10 cellular contexts compared by ENCODE assay signal in the genomic region with DNA sequence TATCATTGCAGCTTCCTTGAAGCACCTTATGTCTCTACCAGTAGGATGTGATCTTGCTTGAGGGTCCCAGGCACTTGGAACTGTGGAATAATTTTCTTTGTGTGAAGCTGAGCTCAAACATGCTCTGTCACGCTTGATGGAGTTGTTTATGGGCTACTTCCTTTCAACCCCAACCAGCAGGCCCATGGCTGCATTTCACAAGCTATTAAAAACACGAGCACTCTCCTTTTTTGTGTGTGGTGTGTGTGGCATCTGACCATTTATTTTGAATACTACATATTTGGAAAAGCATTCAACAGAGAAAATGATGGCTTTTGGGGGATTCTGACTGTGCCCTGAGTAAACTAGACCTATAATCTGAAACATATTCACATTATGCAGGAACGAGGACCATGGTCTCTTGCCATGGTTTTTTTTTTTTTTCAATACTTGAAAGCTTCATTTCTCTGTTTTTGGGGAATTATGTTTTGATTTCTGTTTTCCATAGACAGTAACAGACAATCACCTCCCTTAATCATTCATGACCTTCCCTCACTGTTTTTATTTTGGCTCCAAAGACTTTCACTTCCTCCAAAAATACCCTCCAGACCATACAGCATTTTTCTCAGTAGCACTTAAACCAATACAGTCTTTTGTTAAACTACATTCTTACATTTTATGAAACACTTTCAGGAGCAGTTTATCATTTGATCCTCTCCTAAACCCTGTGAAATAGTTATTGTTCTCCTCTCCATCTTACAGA.
DNase-seq lines count a peak whose midpoint lies in the region; ATAC-seq and TF ChIP-seq lines count a peak whose summit lies in the region.
"Had no signal": no experiment of that assay in that cellular context is flagged by ENCODE, and none has a peak within 500 bp of the region (broad histone marks: within the 10 kb centered on the region; RNA-seq: fewer than 3 reads in every experiment).

No MANE protein-coding gene starts in this region.

- no peak for TF ChIP-seq EP300 in esophagus muscularis mucosa (IDR thresholded peaks at IDR 0.05)

- TF ChIP-seq CTCF in GM12864 (IDR thresholded peaks at IDR 0.05; ENCODE audit: low read depth, low read length, missing control alignments): no peak
- no peak for TF ChIP-seq CTCF in esophagus muscularis mucosa (IDR thresholded peaks at IDR 0.05)

- H3K4me3 ChIP-seq in GM12864 (ENCODE audit: low read depth, low read length) (no peak overlapping the region), esophagus muscularis mucosa (no peak overlapping the region)

- peak; percentile 10 for DNase-seq in GM12864 (ENCODE audit: low read depth)
- DNase-seq in esophagus muscularis mucosa (ENCODE audit: extremely low spot score): peak; percentile 55
- no peak for DNase-seq in activated CD8-positive, alpha-beta memory T cell treated with anti-CD3 and anti-CD28 coated beads, Interleukin-2, amount 50 U/mL, for 4 hours
- no peak for DNase-seq in SIG-M5 treated with dmso at 0.1 percent for 504 hours (lab: John Stamatoyannopoulos, UW; ENCODE audit: unreplicated experiment)
- no peak for DNase-seq in activated T-cell treated with anti-CD3 and anti-CD28 coated beads, Interleukin-2, amount 50 U/mL, for 48 hours
- no peak for DNase-seq in iPS-NIHi7 (ENCODE audit: extremely low spot score)
- DNase-seq: foreskin fibroblast, NCI-H524 treated with DMSO at 0.1 percent for 48 hours had no signal

- H3K4me1 ChIP-seq in esophagus muscularis mucosa: no peaks in the 10 kb centered on the region

- no peak overlapping the region for H3K27ac ChIP-seq in esophagus muscularis mucosa (replicated peaks in 1 of 4)

- 42% methylated on average over 3 of the region's 3 CpGs for WGBS in esophagus muscularis mucosa

- no peaks in the 10 kb centered on the region for H3K36me3 ChIP-seq in esophagus muscularis mucosa

- no peaks in the 10 kb centered on the region for H3K27me3 ChIP-seq in esophagus muscularis mucosa

- H3K9me3 ChIP-seq in esophagus muscularis mucosa: no peaks in the 10 kb centered on the region

- no peak for TF ChIP-seq POLR2A in esophagus muscularis mucosa (IDR thresholded peaks at IDR 0.05; ENCODE audit: low read depth)

- peak; percentile 78 for ATAC-seq in GM21529 (IDR thresholded peaks at IDR 0.05; ENCODE audit: unreplicated experiment)
- peak; percentile 60 for ATAC-seq in HG03571 (IDR thresholded peaks at IDR 0.05; ENCODE audit: unreplicated experiment)

- intact Hi-C loops in esophagus muscularis mucosa (cut with DNase I): no loop called here

Comparison
In these comparisons a context has a peak if more than half of its experiments do, and no peak if none do; other contexts are left out.
1. DNase-seq: peak in GM12864 (single experiment) and esophagus muscularis mucosa (single experiment); none in activated CD8-positive, alpha-beta memory T cell treated with anti-CD3 and anti-CD28 coated beads, Interleukin-2, amount 50 U/mL, for 4 hours (single experiment), SIG-M5 treated with dmso at 0.1 percent for 504 hours (single experiment), activated T-cell treated with anti-CD3 and anti-CD28 coated beads, Interleukin-2, amount 50 U/mL, for 48 hours (0 of 2) and iPS-NIHi7 (single experiment).